Comparison of ENCODE assay signal across 16 cellular contexts in the genomic region with DNA sequence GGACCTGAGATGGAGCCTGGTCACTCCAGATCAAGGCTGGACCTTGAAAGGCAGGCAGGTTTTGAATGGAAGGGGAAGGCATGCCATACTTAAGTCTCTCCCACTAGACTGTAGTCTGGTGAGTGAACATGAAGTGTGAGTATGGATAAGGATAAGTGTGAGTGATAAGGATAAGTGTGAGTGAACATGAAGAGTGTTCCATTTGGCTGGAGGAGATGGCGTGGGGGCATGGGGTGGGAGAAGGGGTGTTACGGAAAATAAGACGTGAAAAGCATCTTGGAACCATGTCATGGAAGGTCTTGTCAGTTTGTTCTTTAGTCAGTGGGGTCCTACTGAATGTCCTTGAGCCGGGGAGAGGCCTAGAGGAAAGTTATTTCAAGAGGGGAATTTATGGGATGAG. TPM values are rescaled to one million over a fixed set of nuclear protein-coding genes. Genes with fewer than 3 reads are reported as not detected.
DNase-seq lines count a peak whose midpoint lies in the region; ATAC-seq and TF ChIP-seq lines count a peak whose summit lies in the region.
"Had no signal": no experiment of that assay in that cellular context is flagged by ENCODE, and none has a peak within 500 bp of the region (broad histone marks: within the 10 kb centered on the region; RNA-seq: fewer than 3 reads in every experiment).

No MANE protein-coding gene starts in this region.

- ATAC-seq in activated T-helper 17 cell treated with anti-CD3 and anti-CD28 coated beads, Interleukin-2, amount 50 U/mL, for 72 hours (replicated peaks), result no peak
- ATAC-seq: HepG2 had no signal

- H3K27ac ChIP-seq in cardiac muscle cell, result peak overlapping the region; percentile 49
- H3K27ac ChIP-seq in right atrium auricular region, result no peak overlapping the region

- no peak for TF ChIP-seq CTCF in cardiac muscle cell (IDR thresholded peaks at IDR 0.05; ENCODE audit: low read depth, low read length)
- no peak for TF ChIP-seq CTCF in right atrium auricular region (IDR thresholded peaks at IDR 0.05)
- no peak for TF ChIP-seq CTCF in nephron progenitor cell (IDR thresholded peaks at IDR 0.05)

- no peak overlapping the region for H3K4me3 ChIP-seq in cardiac muscle cell
- H3K4me3 ChIP-seq in right atrium auricular region, result no peak overlapping the region
- H3K4me3 ChIP-seq: HAP-1 had no signal

- no peak overlapping the region for H3K4me3 Mint-ChIP-seq in activated T-helper 17 cell treated with anti-CD3 and anti-CD28 coated beads, Interleukin-2, amount 50 U/mL, for 72 hours
- no peak overlapping the region for H3K4me3 Mint-ChIP-seq in nephron progenitor cell
- H3K4me3 Mint-ChIP-seq: CD4-positive, CD25-positive, alpha-beta regulatory T cell had no signal

- H3K4me1 ChIP-seq in cardiac muscle cell (ENCODE audit: low read depth) (peaks cover 25% of the 10 kb centered on the region), right atrium auricular region (peaks cover 0 to 12% of the 10 kb centered on the region in 2 donors)
- H3K4me1 ChIP-seq: BE2C had no signal

- H3K9me3 ChIP-seq in cardiac muscle cell (ENCODE audit: low read depth), result no peaks in the 10 kb centered on the region
- no peaks in the 10 kb centered on the region for H3K9me3 ChIP-seq in right atrium auricular region
- H3K9me3 ChIP-seq: BE2C, Caco-2, HAP-1 had no signal

- peak overlapping the region; percentile 8 for H3K27ac Mint-ChIP-seq in activated T-helper 17 cell treated with anti-CD3 and anti-CD28 coated beads, Interleukin-2, amount 50 U/mL, for 72 hours
- peak overlapping the region; percentile 14 for H3K27ac Mint-ChIP-seq in nephron progenitor cell
- H3K27ac Mint-ChIP-seq: IgD-negative memory B cell had no signal

- H3K27me3 ChIP-seq in cardiac muscle cell, result no peaks in the 10 kb centered on the region
- no peaks in the 10 kb centered on the region for H3K27me3 ChIP-seq in right atrium auricular region
- H3K27me3 ChIP-seq: BE2C had no signal

- H3K36me3 Mint-ChIP-seq in activated T-helper 17 cell treated with anti-CD3 and anti-CD28 coated beads, Interleukin-2, amount 50 U/mL, for 72 hours (ENCODE audit: low read depth), result peaks cover 99% of the 10 kb centered on the region
- peaks cover 62% of the 10 kb centered on the region for H3K36me3 Mint-ChIP-seq in nephron progenitor cell (ENCODE audit: low read depth)

- DNase-seq in cardiac muscle cell (ENCODE audit: low read depth in 1 of 2, low spot score in 1 of 2) (no peak), right atrium auricular region (ENCODE audit: low spot score) (no peak), nephron progenitor cell (no peak), NCI-H1092 (lab: John Stamatoyannopoulos, UW) (no peak), NCI-H524 treated with DMSO at 0.1 percent for 48 hours (lab: John Stamatoyannopoulos, UW) (no peak), pons (ENCODE audit: low spot score) (no peak)
- DNase-seq: ACHN; BE2C; C1 segment of cervical spinal cord; Caco-2; CD4-positive, CD25-positive, alpha-beta regulatory T cell had no signal

- no peaks in the 10 kb centered on the region for H3K27me3 Mint-ChIP-seq in activated T-helper 17 cell treated with anti-CD3 and anti-CD28 coated beads, Interleukin-2, amount 50 U/mL, for 72 hours
- H3K27me3 Mint-ChIP-seq in nephron progenitor cell (ENCODE audit: low read depth, poor library complexity), result no peaks in the 10 kb centered on the region
- H3K27me3 Mint-ChIP-seq: CD4-positive, CD25-positive, alpha-beta regulatory T cell; IgD-negative memory B cell had no signal

- H3K4me1 Mint-ChIP-seq in activated T-helper 17 cell treated with anti-CD3 and anti-CD28 coated beads, Interleukin-2, amount 50 U/mL, for 72 hours, result no peaks in the 10 kb centered on the region
- H3K4me1 Mint-ChIP-seq in nephron progenitor cell, result peaks cover 5% of the 10 kb centered on the region

- H3K9me3 Mint-ChIP-seq in activated T-helper 17 cell treated with anti-CD3 and anti-CD28 coated beads, Interleukin-2, amount 50 U/mL, for 72 hours, result no peaks in the 10 kb centered on the region
- H3K9me3 Mint-ChIP-seq in nephron progenitor cell, result no peaks in the 10 kb centered on the region
- H3K9me3 Mint-ChIP-seq: CD4-positive, CD25-positive, alpha-beta regulatory T cell; IgD-negative memory B cell had no signal

- H3K36me3 ChIP-seq in cardiac muscle cell, result peaks cover 42% of the 10 kb centered on the region
- H3K36me3 ChIP-seq in right atrium auricular region, result peaks cover 77% of the 10 kb centered on the region

RNA-seq across cellular contexts. Expression of a gene that starts 32.8 kb away (rescaled TPM):
- total RNA-seq in cardiac muscle cell, result 27.8 and 51.0 TPM in 2 replicates
- 16.7 and 23.9 TPM in 2 replicates for polyA plus RNA-seq in cardiac muscle cell
- 10 to 100 TPM; 18.4 to 21.1 TPM for total RNA-seq in right atrium auricular region
- 10 to 100 TPM; 28.2 to 42.6 TPM for total RNA-seq in activated T-helper 17 cell treated with anti-CD3 and anti-CD28 coated beads, Interleukin-2, amount 50 U/mL, for 72 hours

RNA-seq across cellular contexts. Expression of a gene that starts 32.9 kb away (rescaled TPM):
- total RNA-seq in cardiac muscle cell, result 3.5 and 7.6 TPM in 2 replicates
- polyA plus RNA-seq in cardiac muscle cell, result 10.3 and 11.4 TPM in 2 replicates
- 1 to 10 TPM; 1.6 to 2.3 TPM for total RNA-seq in right atrium auricular region
- total RNA-seq in activated T-helper 17 cell treated with anti-CD3 and anti-CD28 coated beads, Interleukin-2, amount 50 U/mL, for 72 hours, result 1 to 10 TPM; 2.4 to 3.3 TPM

RNA-seq across cellular contexts. Expression of a gene that starts 53.0 kb away (rescaled TPM):
- total RNA-seq in cardiac muscle cell, result 0.04 TPM in 1 of 2 replicates, not detected in the other
- polyA plus RNA-seq in cardiac muscle cell, result 0.48 and 0.50 TPM in 2 replicates
- total RNA-seq in right atrium auricular region, result 10 to 100 TPM; 11.2 to 24.6 TPM
- 1 to 10 TPM in 1 of 2 donors, under 1 TPM in 1; 0.87 to 2.8 TPM for total RNA-seq in activated T-helper 17 cell treated with anti-CD3 and anti-CD28 coated beads, Interleukin-2, amount 50 U/mL, for 72 hours
- total RNA-seq: CD4-positive, CD25-positive, alpha-beta regulatory T cell; H1; HepG2 had no signal
